In genomic region chr6:113411006-113411405, GRCh38 we compare ENCODE assay signal across 15 cellular contexts.
DNase-seq lines count a peak whose midpoint lies in the region; ATAC-seq and TF ChIP-seq lines count a peak whose summit lies in the region.
"Had no signal": no experiment of that assay in that cellular context is flagged by ENCODE, and none has a peak within 500 bp of the region (broad histone marks: within the 10 kb centered on the region; RNA-seq: fewer than 3 reads in every experiment).

No MANE protein-coding gene starts in this region.

- H3K4me2 ChIP-seq in PC-3 (ENCODE audit: low read length), result no peak overlapping the region

- no TSS peak for BruUV-seq in PC-3 (replicated peaks; lab: Mats Ljungman, UMichigan)

- no peak overlapping the region for H3K27ac ChIP-seq in PC-3 (ENCODE audit: low read length)
- H3K27ac ChIP-seq: dorsolateral prefrontal cortex, gastrocnemius medialis, right lobe of liver had no signal

- no peaks in the 10 kb centered on the region for H3F3A ChIP-seq in PC-3 (ENCODE audit: low read length, unreplicated experiment)

- H3K9me3 Mint-ChIP-seq in progenitor cell of endocrine pancreas (ENCODE audit: low read depth), result no peaks in the 10 kb centered on the region
- H3K9me3 Mint-ChIP-seq: WTC11 had no signal

- no peak overlapping the region for H3K4me3 ChIP-seq in PC-3 (ENCODE audit: low read length)
- H3K4me3 ChIP-seq: dorsolateral prefrontal cortex, gastrocnemius medialis, right lobe of liver had no signal

- H2AFZ ChIP-seq in PC-3 (ENCODE audit: low read length), result no peak overlapping the region

- H4K20me1 ChIP-seq in PC-3 (ENCODE audit: low read length), result no peaks in the 10 kb centered on the region

- intact Hi-C loops in PC-3 (cut with micrococcal nuclease), result loop anchor here (2.0 to 10.0 kb wide), 7 partner anchors 49 to 629 kb away; no protein-coding TSS in a partner anchor

- no peaks in the 10 kb centered on the region for H3K79me2 ChIP-seq in PC-3 (ENCODE audit: low read length)

- no peak overlapping the region for H3K9ac ChIP-seq in PC-3 (ENCODE audit: low read length)

- DNase-seq in SKM-1 treated with dmso at 0.1 percent for 144 hours (lab: John Stamatoyannopoulos, UW; ENCODE audit: unreplicated experiment), result peak; percentile 41
- DNase-seq in SKM-1 (lab: John Stamatoyannopoulos, UW; ENCODE audit: unreplicated experiment), result no peak
- DNase-seq in PC-3, result peak; percentile 54
- DNase-seq in fibroblast of gingiva (ENCODE audit: low read depth), result peak; percentile 3
- no peak for DNase-seq in NCI-H1694 (lab: John Stamatoyannopoulos, UW)
- no peak for DNase-seq in progenitor cell of endocrine pancreas (ENCODE audit: low spot score, unreplicated experiment)
- DNase-seq in G401 (ENCODE audit: low spot score), result no peak
- no peak for DNase-seq in activated CD4-positive, alpha-beta T cell treated with anti-CD3 and anti-CD28 coated beads for 4 hours
- DNase-seq: activated gamma-delta T cell treated with Interleukin-2 at 50 U/mL for 16 hours; COR-L47; dorsolateral prefrontal cortex; gastrocnemius medialis; right lobe of liver; stimulated activated CD4-positive, alpha-beta T cell treated with anti-CD3 and anti-CD28 coated beads, Interleukin-4, amount 100 ng/mL, for 4 hours had no signal

- in situ Hi-C loops in G401 (cut with HindIII; ENCODE audit: low sequenced_read_pairs), result no loop called here

- H3K27ac Mint-ChIP-seq in progenitor cell of endocrine pancreas, result no peak overlapping the region
- H3K27ac Mint-ChIP-seq: WTC11 had no signal

- no peak for TF ChIP-seq CTCF in PC-3 (conservative IDR thresholded peaks at IDR 0.05; ENCODE audit: low read depth, low read length)
- TF ChIP-seq CTCF in progenitor cell of endocrine pancreas (IDR thresholded peaks at IDR 0.05; ENCODE audit: unreplicated experiment), result no peak

- no peaks in the 10 kb centered on the region for H3K27me3 Mint-ChIP-seq in progenitor cell of endocrine pancreas

- no peak overlapping the region for H3K4me3 Mint-ChIP-seq in progenitor cell of endocrine pancreas (ENCODE audit: low read depth)
- H3K4me3 Mint-ChIP-seq: WTC11 had no signal

- POLR2A ChIA-PET in PC-3 (lab: Charles Lee; ENCODE audit: unreplicated experiment), result no interaction called here

- H3K4me1 Mint-ChIP-seq in progenitor cell of endocrine pancreas (ENCODE audit: low read depth), result peaks cover 2% of the 10 kb centered on the region

- H3K9me3 ChIP-seq in PC-3 (ENCODE audit: low read length), result no peaks in the 10 kb centered on the region
- H3K9me3 ChIP-seq: gastrocnemius medialis, right lobe of liver had no signal

- CTCF ChIA-PET in PC-3 (lab: Charles Lee), result no interaction called here

- H3K36me3 ChIP-seq in PC-3 (ENCODE audit: low read depth, low read length), result no peaks in the 10 kb centered on the region
- H3K36me3 ChIP-seq: gastrocnemius medialis, right lobe of liver had no signal

- no peaks in the 10 kb centered on the region for H3K36me3 Mint-ChIP-seq in progenitor cell of endocrine pancreas (ENCODE audit: insufficient read depth)
- H3K36me3 Mint-ChIP-seq: WTC11 had no signal

- H3K9me2 ChIP-seq in PC-3 (replicated peaks; ENCODE audit: low read length), result no peaks in the 10 kb centered on the region

- no peaks in the 10 kb centered on the region for H3K27me3 ChIP-seq in PC-3 (ENCODE audit: low read length)
- H3K27me3 ChIP-seq: dorsolateral prefrontal cortex, gastrocnemius medialis, right lobe of liver had no signal

- peaks cover 24% of the 10 kb centered on the region for H3K4me1 ChIP-seq in PC-3 (ENCODE audit: insufficient read depth, low read length)
- H3K4me1 ChIP-seq: right lobe of liver had no signal

- peak; percentile 71 for ATAC-seq in PC-3
- ATAC-seq: gastrocnemius medialis, WTC11 had no signal

Comparison
In these comparisons a context has a peak if more than half of its experiments do, and no peak if none do; other contexts are left out.
1. DNase-seq: peak in SKM-1 treated with dmso at 0.1 percent for 144 hours (single experiment), PC-3 (single experiment) and fibroblast of gingiva (single experiment); none in SKM-1 (single experiment), NCI-H1694 (single experiment), progenitor cell of endocrine pancreas (single experiment), G401 (single experiment) and activated CD4-positive, alpha-beta T cell treated with anti-CD3 and anti-CD28 coated beads for 4 hours (0 of 2).